ENCODE assay signal across 8 cellular contexts in genomic region chr6:97282726-97283617, GRCh38. TPM values are rescaled to one million over a fixed set of nuclear protein-coding genes. Genes with fewer than 3 reads are reported as not detected.
DNase-seq lines count a peak whose midpoint lies in the region; ATAC-seq, FAIRE-seq and TF ChIP-seq lines count a peak whose summit lies in the region.

A gene with protein sequence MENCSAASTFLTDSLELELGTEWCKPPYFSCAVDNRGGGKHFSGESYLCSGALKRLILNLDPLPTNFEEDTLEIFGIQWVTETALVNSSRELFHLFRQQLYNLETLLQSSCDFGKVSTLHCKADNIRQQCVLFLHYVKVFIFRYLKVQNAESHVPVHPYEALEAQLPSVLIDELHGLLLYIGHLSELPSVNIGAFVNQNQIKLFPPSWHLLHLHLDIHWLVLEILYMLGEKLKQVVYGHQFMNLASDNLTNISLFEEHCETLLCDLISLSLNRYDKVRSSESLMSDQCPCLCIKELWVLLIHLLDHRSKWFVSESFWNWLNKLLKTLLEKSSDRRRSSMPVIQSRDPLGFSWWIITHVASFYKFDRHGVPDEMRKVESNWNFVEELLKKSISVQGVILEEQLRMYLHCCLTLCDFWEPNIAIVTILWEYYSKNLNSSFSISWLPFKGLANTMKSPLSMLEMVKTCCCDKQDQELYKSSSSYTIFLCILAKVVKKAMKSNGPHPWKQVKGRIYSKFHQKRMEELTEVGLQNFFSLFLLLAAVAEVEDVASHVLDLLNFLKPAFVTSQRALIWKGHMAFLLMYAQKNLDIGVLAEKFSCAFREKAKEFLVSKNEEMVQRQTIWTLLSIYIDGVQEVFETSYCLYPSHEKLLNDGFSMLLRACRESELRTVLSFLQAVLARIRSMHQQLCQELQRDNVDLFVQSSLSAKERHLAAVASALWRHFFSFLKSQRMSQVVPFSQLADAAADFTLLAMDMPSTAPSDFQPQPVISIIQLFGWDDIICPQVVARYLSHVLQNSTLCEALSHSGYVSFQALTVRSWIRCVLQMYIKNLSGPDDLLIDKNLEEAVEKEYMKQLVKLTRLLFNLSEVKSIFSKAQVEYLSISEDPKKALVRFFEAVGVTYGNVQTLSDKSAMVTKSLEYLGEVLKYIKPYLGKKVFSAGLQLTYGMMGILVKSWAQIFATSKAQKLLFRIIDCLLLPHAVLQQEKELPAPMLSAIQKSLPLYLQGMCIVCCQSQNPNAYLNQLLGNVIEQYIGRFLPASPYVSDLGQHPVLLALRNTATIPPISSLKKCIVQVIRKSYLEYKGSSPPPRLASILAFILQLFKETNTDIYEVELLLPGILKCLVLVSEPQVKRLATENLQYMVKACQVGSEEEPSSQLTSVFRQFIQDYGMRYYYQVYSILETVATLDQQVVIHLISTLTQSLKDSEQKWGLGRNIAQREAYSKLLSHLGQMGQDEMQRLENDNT (minus strand): TSS chr6:97283216. CDS start chr6:97282477, 739 bp downstream.

- peak within 1 kb of the TSS; percentile 30 for H3K27ac ChIP-seq in psoas muscle

- FAIRE-seq in urothelium cell line (lab: Jason Lieb, UNC): no peak

- DNase-seq in NCI-H1694 (lab: John Stamatoyannopoulos, UW) (peak; percentile 85), amniotic epithelial cell (ENCODE audit: low read depth) (peak; percentile 91), left ventricle myocardium superior (peak; percentile 96), psoas muscle (peak; percentile 92 to 96), urothelium cell line (ENCODE audit: low spot score) (peak; percentile 86)

- no peaks in the 10 kb centered on the region for H3K36me3 ChIP-seq in psoas muscle (ENCODE audit: insufficient read depth in 1 of 2, low read depth in 1 of 2)

- intact Hi-C loops in T-helper 1 cell treated with Interleukin-12 subunit alpha and Interleukin-12 subunit beta and Interleukin-4 antibody, amounts not matched to agents 30 ng/mL and 1 ng/mL, for 36 hours (cut with micrococcal nuclease): loop anchor here (1.0 to 5.0 kb wide), 10 partner anchors 97 to 1706 kb away; partner anchors contain the start of genes FBXL4, GPR63, KLHL32 and MANEA
- intact Hi-C loops in left ventricle myocardium superior (cut with micrococcal nuclease) (no loop called here), psoas muscle (cut with DNase I) (loop anchor here in 1 of 2 donors (10.0 kb wide), 1 partner anchor 388 kb away; the partner anchor contains the start of gene NDUFAF4)

- ATAC-seq in GM18498 (IDR thresholded peaks at IDR 0.05; ENCODE audit: unreplicated experiment) (peak; percentile 98), HG02885 (IDR thresholded peaks at IDR 0.05; ENCODE audit: poor library complexity, unreplicated experiment) (peak; percentile 96), left ventricle myocardium superior (peak; percentile 100), psoas muscle (peak; percentile 96 to 100 (median 99))

- H3K4me1 ChIP-seq in psoas muscle: no peaks in the 10 kb centered on the region

- 0% methylated on average over 60 to 67 of the region's 67 CpGs for WGBS in psoas muscle, 3 donors

- H3K9me3 ChIP-seq in psoas muscle: no peaks in the 10 kb centered on the region

- no peak for TF ChIP-seq CTCF in psoas muscle (IDR thresholded peaks at IDR 0.05)

- H3K27me3 ChIP-seq in psoas muscle (ENCODE audit: insufficient read depth in 3 of 3, low read length in 2 of 3): no peaks in the 10 kb centered on the region

- H3K4me3 ChIP-seq in psoas muscle: peak within 1 kb of the TSS; percentile 98

RNA-seq across cellular contexts. Expression of the gene that starts here (rescaled TPM):
- total RNA-seq in T-helper 1 cell treated with Interleukin-12 subunit alpha and Interleukin-12 subunit beta and Interleukin-4 antibody, amounts not matched to agents 30 ng/mL and 1 ng/mL, for 36 hours: 45.6 and 48.0 TPM in 2 replicates
- 3.3 TPM for total RNA-seq in left ventricle myocardium superior
- total RNA-seq in psoas muscle: 1 to 10 TPM; 1.1 to 1.6 (median 1.3) TPM
- polyA plus RNA-seq in psoas muscle: 1 to 10 TPM in 1 of 3 donors, under 1 TPM in 2; 0.31 to 1.1 (median 0.72) TPM

Comparison
In these comparisons a context has a peak if more than half of its experiments do, and no peak if none do; other contexts are left out.
1. Peak in every context shown above with its lines: DNase-seq, ATAC-seq, H3K4me3 ChIP-seq and H3K27ac ChIP-seq.
2. RNA of the gene that starts here (total RNA-seq): 45.6 to 48.0 TPM in T-helper 1 cell treated with Interleukin-12 subunit alpha and Interleukin-12 subunit beta and Interleukin-4 antibody, amounts not matched to agents 30 ng/mL and 1 ng/mL, for 36 hours; 3.3 TPM in left ventricle myocardium superior (single experiment) and 1.1 to 1.6 TPM in psoas muscle; every median in the first group is over 10 times any median in the second.